30 cellular contexts compared by ENCODE assay signal in genomic region chr18:76837071-76837470, GRCh38.
"Had no signal": no experiment of that assay in that cellular context is flagged by ENCODE, and none has a peak within 500 bp of the region (broad histone marks: within the 10 kb centered on the region; RNA-seq: fewer than 3 reads in every experiment).

No MANE protein-coding gene starts in this region.

- ATAC-seq: activated CD4-positive, alpha-beta T cell treated with anti-CD3 and anti-CD28 coated beads for 36 hours; activated CD4-positive, CD25-positive, alpha-beta regulatory T cell treated with anti-CD3 and anti-CD28 coated beads, Interleukin-2, amount 50 U/mL, for 24 hours; activated CD8-positive, alpha-beta T cell treated with anti-CD3 and anti-CD28 coated beads, Interleukin-2, amount 10 ng/mL, durations not matched to agents 7 days and 5 days; activated naive CD4-positive, alpha-beta T cell treated with anti-CD3 and anti-CD28 coated beads, Interleukin-2, amount 50 U/mL, for 72 hours; activated T-cell treated with anti-CD3 and anti-CD28 coated beads, Interleukin-2, amount 50 U/mL, for 4 hours had no signal

- H3K9me3 Mint-ChIP-seq: activated CD4-positive, alpha-beta T cell treated with anti-CD3 and anti-CD28 coated beads, Interleukin-2, amount 10 ng/mL, durations not matched to agents 7 days and 5 days; activated naive CD4-positive, alpha-beta T cell treated with anti-CD3 and anti-CD28 coated beads for 36 hours; activated naive CD4-positive, alpha-beta T cell treated with anti-CD3 and anti-CD28 coated beads, Interleukin-2, amount 50 U/mL, for 72 hours; activated T-cell treated with anti-CD3 and anti-CD28 coated beads, Interleukin-2, amount 50 U/mL, for 4 hours; activated T-helper 1 cell treated with anti-CD3 and anti-CD28 coated beads, Interleukin-12 subunit alpha, Interleukin-12 subunit beta, Interleukin-2, Interleukin-4 antibody, amounts not matched to agents 30 ng/mL and 10 ng/mL and 1 ng/mL, durations not matched to agents 14 hours and 24 hours and 36 hours; T-helper 2 cell treated with Interferon-gamma antibody and Interleukin-4, amounts not matched to agents 5 μg/mL and 100 μg/mL, for 36 hours had no signal

- H3K9me3 ChIP-seq: SJCRH30 had no signal

- H3K27me3 ChIP-seq: SJCRH30 had no signal

- H3K36me3 ChIP-seq: SJCRH30 had no signal

- H3K4me3 Mint-ChIP-seq: activated CD4-positive, alpha-beta T cell treated with anti-CD3 and anti-CD28 coated beads for 36 hours; activated CD4-positive, alpha-beta T cell treated with anti-CD3 and anti-CD28 coated beads, Interleukin-2, amount 10 ng/mL, durations not matched to agents 7 days and 5 days; activated CD8-positive, alpha-beta T cell treated with anti-CD3 and anti-CD28 coated beads, Interleukin-2, amount 10 ng/mL, durations not matched to agents 7 days and 5 days; activated naive CD4-positive, alpha-beta T cell treated with anti-CD3 and anti-CD28 coated beads for 36 hours; activated T-cell treated with anti-CD3 and anti-CD28 coated beads, Interleukin-2, amount 50 U/mL, for 4 hours; activated T-helper 1 cell treated with anti-CD3 and anti-CD28 coated beads, Interleukin-12 subunit alpha, Interleukin-12 subunit beta, Interleukin-2, Interleukin-4 antibody, amounts not matched to agents 30 ng/mL and 10 ng/mL and 1 ng/mL, durations not matched to agents 14 hours and 24 hours and 36 hours; brain; T-helper 2 cell treated with Interferon-gamma antibody and Interleukin-4, amounts not matched to agents 5 μg/mL and 100 μg/mL, for 36 hours had no signal

- H3K4me3 ChIP-seq: PC-9, SJCRH30, SK-N-MC had no signal

- H3K27ac ChIP-seq: PC-9, SJCRH30, SK-N-MC had no signal

- H3K4me1 ChIP-seq: SJCRH30 had no signal

- H3K27me3 Mint-ChIP-seq: activated CD4-positive, alpha-beta T cell treated with anti-CD3 and anti-CD28 coated beads for 36 hours; activated CD4-positive, alpha-beta T cell treated with anti-CD3 and anti-CD28 coated beads, Interleukin-2, amount 10 ng/mL, durations not matched to agents 7 days and 5 days; brain had no signal

- H3K27ac Mint-ChIP-seq: activated CD4-positive, alpha-beta T cell treated with anti-CD3 and anti-CD28 coated beads for 36 hours; activated CD4-positive, alpha-beta T cell treated with anti-CD3 and anti-CD28 coated beads, Interleukin-2, amount 10 ng/mL, durations not matched to agents 7 days and 5 days; activated CD8-positive, alpha-beta T cell treated with anti-CD3 and anti-CD28 coated beads, Interleukin-2, amount 10 ng/mL, durations not matched to agents 7 days and 5 days; activated naive CD4-positive, alpha-beta T cell treated with anti-CD3 and anti-CD28 coated beads for 36 hours; activated naive CD4-positive, alpha-beta T cell treated with anti-CD3 and anti-CD28 coated beads, Interleukin-2, amount 50 U/mL, for 72 hours; activated T-helper 1 cell treated with anti-CD3 and anti-CD28 coated beads, Interleukin-12 subunit alpha, Interleukin-12 subunit beta, Interleukin-2, Interleukin-4 antibody, amounts not matched to agents 30 ng/mL and 10 ng/mL and 1 ng/mL, durations not matched to agents 14 hours and 24 hours and 36 hours; T-helper 2 cell treated with Interferon-gamma antibody and Interleukin-4, amounts not matched to agents 5 μg/mL and 100 μg/mL, for 36 hours had no signal

- DNase-seq: activated CD4-positive, alpha-beta T cell treated with anti-CD3 and anti-CD28 coated beads for 36 hours; activated CD4-positive, alpha-beta T cell treated with anti-CD3 and anti-CD28 coated beads, Interleukin-2, amount 10 ng/mL, durations not matched to agents 7 days and 5 days; activated CD4-positive, alpha-beta T cell treated with anti-CD3 and anti-CD28 coated beads, Interleukin-2, amount 50 U/mL, for 48 hours; activated CD8-positive, alpha-beta T cell treated with anti-CD3 and anti-CD28 coated beads, Interleukin-2, amount 10 ng/mL, durations not matched to agents 7 days and 5 days; activated gamma-delta T cell treated with Interleukin-2 at 50 U/mL for 16 hours; activated naive CD4-positive, alpha-beta T cell treated with anti-CD3 and anti-CD28 coated beads for 36 hours; activated T-cell treated with anti-CD3 and anti-CD28 coated beads, Interleukin-2, amount 50 U/mL, for 4 hours; anterior cingulate cortex; caudate nucleus; cerebellar nuclear complex; MM.1S; MV-4-11; NCI-H1092; NCI-H1436 treated with DMSO at 0.1 percent for 48 hours; NCI-H1694 treated with DMSO at 0.1 percent for 48 hours; NCI-H2029; NCI-H345; NCI-H526; NCI-H748 treated with DMSO at 0.1 percent for 48 hours; PC-9; SHP77; SJCRH30 had no signal

- FAIRE-seq: bronchial epithelial cell, TTC549 had no signal
